ENCODE assay signal across 1 cellular context in genomic region chr1:36304521-36304920, GRCh38.
TF ChIP-seq lines count a peak whose summit lies in the region.

No MANE protein-coding gene starts in this region.

TF ChIP-seq in GM12878, 131 proteins besides CTCF, POLR2A, EP300 and RAD21:
- TF ChIP-seq, protein P1, sequence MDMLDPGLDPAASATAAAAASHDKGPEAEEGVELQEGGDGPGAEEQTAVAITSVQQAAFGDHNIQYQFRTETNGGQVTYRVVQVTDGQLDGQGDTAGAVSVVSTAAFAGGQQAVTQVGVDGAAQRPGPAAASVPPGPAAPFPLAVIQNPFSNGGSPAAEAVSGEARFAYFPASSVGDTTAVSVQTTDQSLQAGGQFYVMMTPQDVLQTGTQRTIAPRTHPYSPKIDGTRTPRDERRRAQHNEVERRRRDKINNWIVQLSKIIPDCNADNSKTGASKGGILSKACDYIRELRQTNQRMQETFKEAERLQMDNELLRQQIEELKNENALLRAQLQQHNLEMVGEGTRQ (IDR thresholded peaks at IDR 0.05; ENCODE audit: borderline replicate concordance, low read depth, low read length): peak; percentile 13; the same call in 1 of the 2 replicates
- TF ChIP-seq SPI1 (IDR thresholded peaks at IDR 0.05; ENCODE audit: borderline replicate concordance, insufficient read depth, low read depth, low read length): peak; percentile 48; the same call in 1 of the 2 replicates
- no peak for TF ChIP-seq SP1 (IDR thresholded peaks at IDR 0.05; ENCODE audit: low read depth, low read length)
- no peak for TF ChIP-seq PML (IDR thresholded peaks at IDR 0.05; ENCODE audit: low read length)
- TF ChIP-seq MTA2 (IDR thresholded peaks at IDR 0.05; ENCODE audit: low read depth): no peak
- TF ChIP-seq RUNX3 (IDR thresholded peaks at IDR 0.05; ENCODE audit: low read length): peak; percentile 52
- peak; percentile 86 to 87 for TF ChIP-seq BHLHE40 (IDR thresholded peaks at IDR 0.05; ENCODE audit: borderline replicate concordance in 1 of 2, low read depth in 2 of 2, low read length in 1 of 2)
- TF ChIP-seq RAD51 (IDR thresholded peaks at IDR 0.05): peak; percentile 80
